8 cellular contexts compared by ENCODE assay signal in the genomic region with DNA sequence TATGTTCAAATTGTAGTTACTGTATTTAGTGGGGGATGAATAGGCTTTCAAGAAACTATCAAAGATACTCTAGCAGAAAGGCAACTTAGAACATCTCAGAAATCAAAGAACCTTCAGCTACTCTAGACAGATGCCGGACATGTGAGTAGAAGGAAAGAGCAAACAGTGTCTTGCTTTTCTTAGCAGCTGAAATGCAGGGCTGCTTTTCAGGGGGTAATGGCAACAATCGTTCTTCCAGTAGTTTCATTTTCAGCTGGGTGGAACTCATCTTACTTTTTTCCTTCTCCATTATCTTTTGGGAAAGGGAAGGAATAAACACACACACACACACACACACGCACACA.
DNase-seq lines count a peak whose midpoint lies in the region; ATAC-seq and TF ChIP-seq lines count a peak whose summit lies in the region.

No MANE protein-coding gene starts in this region.

- POLR2A ChIA-PET in naive thymus-derived CD4-positive, alpha-beta T cell (lab: Charles Lee): interaction anchor here (0.7 kb wide), 1 partner anchor 11 kb away, joined by 3 read pairs; no protein-coding TSS in a partner anchor

- no peak overlapping the region for H3K27ac ChIP-seq in CD4-positive, CD25-positive, alpha-beta regulatory T cell (ENCODE audit: insufficient read depth, low read length, poor library complexity, severe bottlenecking)
- H3K27ac ChIP-seq in brain microvascular endothelial cell: no peak overlapping the region
- peak overlapping the region; percentile 22 for H3K27ac ChIP-seq in naive thymus-derived CD4-positive, alpha-beta T cell (ENCODE audit: low read depth, low read length)

- H3K27ac Mint-ChIP-seq in CD4-positive, CD25-positive, alpha-beta regulatory T cell: peak overlapping the region in 2 of 3 donors; percentile 83 to 86
- peak overlapping the region in 2 of 3 donors; percentile 6 to 77 for H3K27ac Mint-ChIP-seq in IgD-negative memory B cell
- peak overlapping the region; percentile 7 to 78 (median 68) for H3K27ac Mint-ChIP-seq in naive thymus-derived CD4-positive, alpha-beta T cell

- peaks cover 0 to 2% (median 0%) of the 10 kb centered on the region in 7 donors for H3K9me3 Mint-ChIP-seq in CD4-positive, CD25-positive, alpha-beta regulatory T cell
- H3K9me3 Mint-ChIP-seq in IgD-negative memory B cell: no peaks in the 10 kb centered on the region
- H3K9me3 Mint-ChIP-seq in naive thymus-derived CD4-positive, alpha-beta T cell: no peaks in the 10 kb centered on the region

- CTCF ChIA-PET in naive thymus-derived CD4-positive, alpha-beta T cell (lab: Charles Lee): no interaction called here

- H3K27me3 Mint-ChIP-seq in CD4-positive, CD25-positive, alpha-beta regulatory T cell: no peaks in the 10 kb centered on the region
- H3K27me3 Mint-ChIP-seq in IgD-negative memory B cell: peaks cover 3% of the 10 kb centered on the region
- peaks cover 0 to 31% (median 0%) of the 10 kb centered on the region in 5 donors for H3K27me3 Mint-ChIP-seq in naive thymus-derived CD4-positive, alpha-beta T cell

- H3K4me1 ChIP-seq in CD4-positive, CD25-positive, alpha-beta regulatory T cell (ENCODE audit: control insufficient read depth, insufficient read depth, low read length, poor library complexity, severe bottlenecking): peaks cover 11% of the 10 kb centered on the region
- peaks cover 12 to 26% of the 10 kb centered on the region in 2 donors for H3K4me1 ChIP-seq in naive thymus-derived CD4-positive, alpha-beta T cell (ENCODE audit: control insufficient read depth in 2 of 2, insufficient read depth in 2 of 2, low read length in 2 of 2)

- peak overlapping the region; percentile 11 to 93 (median 65) for H3K4me3 Mint-ChIP-seq in CD4-positive, CD25-positive, alpha-beta regulatory T cell
- H3K4me3 Mint-ChIP-seq in IgD-negative memory B cell: peak overlapping the region; percentile 37 to 91 (median 77)
- H3K4me3 Mint-ChIP-seq in naive thymus-derived CD4-positive, alpha-beta T cell: peak overlapping the region; percentile 75 to 87 (median 80)

- ATAC-seq in CD4-positive, CD25-positive, alpha-beta regulatory T cell (ENCODE audit: low read depth in 2 of 2): no peak
- ATAC-seq in naive thymus-derived CD4-positive, alpha-beta T cell: peak; percentile 13
- ATAC-seq in GM18858 (IDR thresholded peaks at IDR 0.05; ENCODE audit: unreplicated experiment): no peak
- no peak for ATAC-seq in HG02981 (IDR thresholded peaks at IDR 0.05; ENCODE audit: unreplicated experiment)

- H3K36me3 ChIP-seq in CD4-positive, CD25-positive, alpha-beta regulatory T cell (ENCODE audit: control insufficient read depth, insufficient read depth, low read length): no peaks in the 10 kb centered on the region
- H3K36me3 ChIP-seq in brain microvascular endothelial cell (replicated peaks): no peaks in the 10 kb centered on the region
- H3K36me3 ChIP-seq in naive thymus-derived CD4-positive, alpha-beta T cell (ENCODE audit: control insufficient read depth in 2 of 3, insufficient read depth in 3 of 3, low read length in 3 of 3): no peaks in the 10 kb centered on the region

- DNase-seq in CD4-positive, CD25-positive, alpha-beta regulatory T cell: peak in 1 of 3 donors; percentile 14
- DNase-seq in brain microvascular endothelial cell: peak; percentile 36
- peak in 1 of 9 donors; percentile 7 for DNase-seq in naive thymus-derived CD4-positive, alpha-beta T cell
- no peak for DNase-seq in SIG-M5 (lab: John Stamatoyannopoulos, UW)
- no peak for DNase-seq in HK-2 (ENCODE audit: unreplicated experiment)

- H3K9me3 ChIP-seq in CD4-positive, CD25-positive, alpha-beta regulatory T cell (ENCODE audit: control insufficient read depth in 2 of 2, low read length in 2 of 2): no peaks in the 10 kb centered on the region
- no peaks in the 10 kb centered on the region for H3K9me3 ChIP-seq in naive thymus-derived CD4-positive, alpha-beta T cell (ENCODE audit: control insufficient read depth in 2 of 3, low read length in 3 of 3)

- H3K4me3 ChIP-seq in CD4-positive, CD25-positive, alpha-beta regulatory T cell (ENCODE audit: low read depth, low read length): peak overlapping the region; percentile 79
- H3K4me3 ChIP-seq in brain microvascular endothelial cell (ENCODE audit: low read depth, low read length): no peak overlapping the region
- H3K4me3 ChIP-seq in naive thymus-derived CD4-positive, alpha-beta T cell (ENCODE audit: low read length): peak overlapping the region; percentile 32

- no peaks in the 10 kb centered on the region for H3K27me3 ChIP-seq in CD4-positive, CD25-positive, alpha-beta regulatory T cell (ENCODE audit: control insufficient read depth, insufficient read depth, low read length)
- H3K27me3 ChIP-seq in brain microvascular endothelial cell (replicated peaks): no peaks in the 10 kb centered on the region
- no peaks in the 10 kb centered on the region for H3K27me3 ChIP-seq in naive thymus-derived CD4-positive, alpha-beta T cell (ENCODE audit: control insufficient read depth in 2 of 2, insufficient read depth in 2 of 2, low read length in 2 of 2)

- H3K36me3 Mint-ChIP-seq in CD4-positive, CD25-positive, alpha-beta regulatory T cell: no peaks in the 10 kb centered on the region
- peaks cover 5% of the 10 kb centered on the region for H3K36me3 Mint-ChIP-seq in IgD-negative memory B cell
- peaks cover 0 to 5% (median 2%) of the 10 kb centered on the region in 5 donors for H3K36me3 Mint-ChIP-seq in naive thymus-derived CD4-positive, alpha-beta T cell

- H3K4me1 Mint-ChIP-seq in CD4-positive, CD25-positive, alpha-beta regulatory T cell: peaks cover 0 to 54% (median 20%) of the 10 kb centered on the region in 4 donors
- H3K4me1 Mint-ChIP-seq in IgD-negative memory B cell: peaks cover 5 to 15% (median 14%) of the 10 kb centered on the region in 3 donors
- peaks cover 10 to 43% (median 34%) of the 10 kb centered on the region in 7 donors for H3K4me1 Mint-ChIP-seq in naive thymus-derived CD4-positive, alpha-beta T cell

- in situ Hi-C loops in brain microvascular endothelial cell (cut with HindIII; ENCODE audit: low pct_ligation_motif_present, low sequenced_read_pairs): no loop called here

- intact Hi-C loops in naive thymus-derived CD4-positive, alpha-beta T cell (cut with micrococcal nuclease): no loop called here

- no peak for TF ChIP-seq CTCF in brain microvascular endothelial cell (IDR thresholded peaks at IDR 0.05; ENCODE audit: low read depth, low read length, missing control alignments)
